In the genomic region with DNA sequence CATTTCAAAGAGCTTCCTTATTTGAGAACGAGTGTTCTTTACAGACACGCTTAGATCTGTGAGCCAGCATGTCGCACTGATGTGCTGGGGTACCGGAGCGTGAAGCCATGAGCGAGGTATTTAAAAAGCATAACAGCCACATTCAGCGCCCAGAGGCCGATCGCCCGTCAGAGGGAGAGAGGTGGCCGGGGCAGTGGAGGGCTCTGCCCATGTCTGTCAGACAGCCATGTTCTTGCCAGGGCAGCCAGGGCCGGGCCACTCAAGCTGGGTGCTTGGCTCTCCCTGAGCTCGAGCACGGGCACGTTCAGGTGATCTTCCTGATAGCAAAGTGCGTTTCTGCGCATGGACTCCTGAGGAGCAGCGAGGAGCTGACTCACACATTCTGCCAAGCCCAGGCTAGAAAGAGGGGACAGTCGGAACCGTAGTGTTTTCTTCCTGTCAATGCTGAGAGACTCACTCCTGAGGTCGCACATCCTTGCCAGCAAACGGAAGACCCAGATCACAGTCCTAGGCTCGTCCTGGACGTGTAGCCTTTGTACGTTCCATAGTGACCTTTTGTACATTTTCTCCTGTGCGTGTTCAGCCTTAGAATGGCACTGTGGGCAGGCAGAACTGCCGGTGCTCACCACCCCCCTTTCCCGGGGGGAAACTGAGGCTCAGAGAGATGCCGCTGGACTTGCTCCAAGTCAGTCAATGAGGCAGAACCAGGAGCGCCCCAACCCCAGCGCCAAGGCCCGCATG, we compare ENCODE assay signal across 14 cellular contexts.
DNase-seq lines count a peak whose midpoint lies in the region; ATAC-seq and TF ChIP-seq lines count a peak whose summit lies in the region.
"Had no signal": no experiment of that assay in that cellular context is flagged by ENCODE, and none has a peak within 500 bp of the region (broad histone marks: within the 10 kb centered on the region; RNA-seq: fewer than 3 reads in every experiment).

No MANE protein-coding gene starts in this region.

- H3K9me3 ChIP-seq in BLaER1 treated with 17β-estradiol and CSF1 and Interleukin-3, amounts not matched to agents 10 nM and 100 nM (replicated peaks in 1 of 11) = peaks cover 28 to 42% (median 37%) of the 10 kb centered on the region in 11 experiments
- H3K9me3 ChIP-seq in osteoblast (ENCODE audit: low read depth, low read length) = peaks cover 8% of the 10 kb centered on the region
- H3K9me3 ChIP-seq: BE2C had no signal

- H3K27me3 ChIP-seq in BLaER1 treated with 17β-estradiol and CSF1 and Interleukin-3, amounts not matched to agents 10 nM and 100 nM = peaks cover 0 to 11% (median 0%) of the 10 kb centered on the region in 11 experiments; a peak in 2 of 22 replicates
- H3K27me3 ChIP-seq in osteoblast (ENCODE audit: insufficient read depth, low read length) = no peaks in the 10 kb centered on the region
- H3K27me3 ChIP-seq: BE2C had no signal

- peaks cover 35 to 65% (median 57%) of the 10 kb centered on the region in 10 experiments for H3K4me1 ChIP-seq in BLaER1 treated with 17β-estradiol and CSF1 and Interleukin-3, amounts not matched to agents 10 nM and 100 nM
- H3K4me1 ChIP-seq in osteoblast (ENCODE audit: insufficient read depth, low read length) = peaks cover 6% of the 10 kb centered on the region
- H3K4me1 ChIP-seq: BE2C had no signal

- peak overlapping the region in 3 of 4 donors; percentile 36 to 91 (median 72) for H3K4me3 Mint-ChIP-seq in IgD-negative memory B cell

- peak overlapping the region in 9 of 11 experiments; percentile 68 to 90 (median 82); a peak in 18 of 22 replicates for H3K27ac ChIP-seq in BLaER1 treated with 17β-estradiol and CSF1 and Interleukin-3, amounts not matched to agents 10 nM and 100 nM
- H3K27ac ChIP-seq in osteoblast (ENCODE audit: low read depth, low read length) = no peak overlapping the region

- ATAC-seq in left cardiac atrium (no peak), HG03439 (IDR thresholded peaks at IDR 0.05; ENCODE audit: unreplicated experiment) (no peak)

- TF ChIP-seq CTCF in osteoblast (IDR thresholded peaks at IDR 0.05; ENCODE audit: extremely low read depth, low read depth, low read length) = no peak

- H3K27ac Mint-ChIP-seq in IgD-negative memory B cell = peak overlapping the region; percentile 54 to 80 (median 57)

- H3K79me2 ChIP-seq in osteoblast (ENCODE audit: insufficient read depth, low read length) = no peaks in the 10 kb centered on the region

- peaks cover 3 to 13% (median 10%) of the 10 kb centered on the region in 3 donors for H3K9me3 Mint-ChIP-seq in IgD-negative memory B cell

- peak overlapping the region in 9 of 11 experiments; percentile 55 to 79 (median 73); a peak in 18 of 22 replicates for H3K9ac ChIP-seq in BLaER1 treated with 17β-estradiol and CSF1 and Interleukin-3, amounts not matched to agents 10 nM and 100 nM

- peaks cover 14 to 29% (median 26%) of the 10 kb centered on the region in 3 donors for H3K4me1 Mint-ChIP-seq in IgD-negative memory B cell

- peak overlapping the region; percentile 13 to 63 (median 44); a peak in 19 of 20 replicates for H3K4me3 ChIP-seq in BLaER1 treated with 17β-estradiol and CSF1 and Interleukin-3, amounts not matched to agents 10 nM and 100 nM
- H3K4me3 ChIP-seq in osteoblast (ENCODE audit: insufficient read depth, low read length) = no peak overlapping the region

- peak overlapping the region; percentile 81 to 99 (median 92) for H3K4me2 ChIP-seq in BLaER1 treated with 17β-estradiol and CSF1 and Interleukin-3, amounts not matched to agents 10 nM and 100 nM
- H3K4me2 ChIP-seq in osteoblast (ENCODE audit: insufficient read depth, low read length) = no peak overlapping the region

- peaks cover 6% of the 10 kb centered on the region for H3K36me3 Mint-ChIP-seq in IgD-negative memory B cell

- H2AFZ ChIP-seq in osteoblast (ENCODE audit: low read length) = no peak overlapping the region

- peaks cover 0 to 4% (median 0%) of the 10 kb centered on the region in 11 experiments; a peak in 3 of 22 replicates for H4K20me1 ChIP-seq in BLaER1 treated with 17β-estradiol and CSF1 and Interleukin-3, amounts not matched to agents 10 nM and 100 nM
- no peaks in the 10 kb centered on the region for H4K20me1 ChIP-seq in osteoblast (ENCODE audit: insufficient read depth, low read length)

- intact Hi-C loops in left cardiac atrium (cut with DNase I) = no loop called here

- H3K27me3 Mint-ChIP-seq in IgD-negative memory B cell = peaks cover 2% of the 10 kb centered on the region

- H3K36me3 ChIP-seq in BLaER1 treated with 17β-estradiol and CSF1 and Interleukin-3, amounts not matched to agents 10 nM and 100 nM = peaks cover 5 to 33% (median 22%) of the 10 kb centered on the region in 11 experiments; a peak in 18 of 22 replicates
- no peaks in the 10 kb centered on the region for H3K36me3 ChIP-seq in osteoblast (ENCODE audit: insufficient read depth, low read length)
- H3K36me3 ChIP-seq: BE2C had no signal

- peak; percentile 17 for DNase-seq in left cardiac atrium
- DNase-seq in osteoblast (ENCODE audit: insufficient read length, low spot score, missing footprints) = peak; percentile 64
- no peak for DNase-seq in NCI-H2196 (lab: John Stamatoyannopoulos, UW; ENCODE audit: unreplicated experiment)
- no peak for DNase-seq in dermis blood vessel endothelial cell
- no peak for DNase-seq in SK-N-DZ (ENCODE audit: low spot score)
- DNase-seq: activated CD4-positive, alpha-beta T cell treated with anti-CD3 and anti-CD28 coated beads for 1 hour; cortex of kidney; Kasumi-1; NCI-H2107; occipital lobe had no signal

Comparison
In these comparisons a context has a peak if more than half of its experiments do, and no peak if none do; other contexts are left out.
1. DNase-seq: peak in left cardiac atrium (single experiment) and osteoblast (single experiment); none in NCI-H2196 (single experiment), dermis blood vessel endothelial cell (single experiment) and SK-N-DZ (single experiment).